Comparison of ENCODE assay signal across 9 cellular contexts in the genomic region with DNA sequence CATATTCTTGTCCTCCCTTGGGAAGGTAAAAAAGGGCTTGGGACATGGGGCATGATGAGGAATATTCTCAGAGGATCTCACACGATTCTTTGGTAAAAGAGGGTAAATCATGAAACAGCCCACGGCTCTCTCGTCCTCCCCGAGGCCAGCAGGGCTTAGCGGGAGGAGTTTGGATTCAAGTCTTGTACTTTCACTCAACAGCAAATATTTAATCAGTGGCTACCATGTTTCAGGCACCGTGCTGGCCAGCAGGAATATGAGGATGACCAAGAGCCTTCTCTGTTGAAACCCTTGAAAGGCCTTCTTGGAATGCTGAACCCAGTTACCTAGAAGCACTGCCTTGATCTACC. TPM values are rescaled to one million over a fixed set of nuclear protein-coding genes. Genes with fewer than 3 reads are reported as not detected.
DNase-seq lines count a peak whose midpoint lies in the region; FAIRE-seq and TF ChIP-seq lines count a peak whose summit lies in the region.
"Had no signal": no experiment of that assay in that cellular context is flagged by ENCODE, and none has a peak within 500 bp of the region (broad histone marks: within the 10 kb centered on the region; RNA-seq: fewer than 3 reads in every experiment).

No MANE protein-coding gene starts in this region.

- no peaks in the 10 kb centered on the region for H3K9me3 ChIP-seq in CD4-positive, alpha-beta memory T cell (ENCODE audit: control insufficient read depth in 1 of 2, low read length in 2 of 2)
- no peaks in the 10 kb centered on the region for H3K9me3 ChIP-seq in PC-9 (ENCODE audit: insufficient read depth, low read depth)
- no peaks in the 10 kb centered on the region for H3K9me3 ChIP-seq in duodenal mucosa (ENCODE audit: control insufficient read depth in 1 of 2, low read length in 2 of 2)
- H3K9me3 ChIP-seq in parathyroid adenoma (ENCODE audit: control insufficient read depth, low read length) = no peaks in the 10 kb centered on the region
- no peaks in the 10 kb centered on the region for H3K9me3 ChIP-seq in A673 (ENCODE audit: low read depth, low read length, poor library complexity, severe bottlenecking)

- H3K36me3 Mint-ChIP-seq in CD4-positive, alpha-beta memory T cell = peaks cover 15 to 35% of the 10 kb centered on the region in 2 donors

- intact Hi-C loops in CD4-positive, alpha-beta memory T cell (cut with micrococcal nuclease) = no loop called here
- intact Hi-C loops in PC-9 (cut with micrococcal nuclease; ENCODE audit: unreplicated experiment) = no loop called here
- intact Hi-C loops in A673 (cut with micrococcal nuclease; ENCODE audit: unreplicated experiment) = no loop called here

- BruUV-seq in PC-9 (replicated peaks; lab: Mats Ljungman, UMichigan) = no TSS peak
- BruUV-seq in A673 (replicated peaks; lab: Mats Ljungman, UMichigan) = no TSS peak

- H3K4me1 ChIP-seq in CD4-positive, alpha-beta memory T cell (ENCODE audit: insufficient read depth, low read length) = peaks cover 94% of the 10 kb centered on the region
- H3K4me1 ChIP-seq in PC-9 (replicated peaks; ENCODE audit: insufficient read depth) (peaks cover 51% of the 10 kb centered on the region), duodenal mucosa (ENCODE audit: control insufficient read depth in 1 of 2, insufficient read depth in 2 of 2, low read length in 2 of 2) (peaks cover 67 to 87% of the 10 kb centered on the region in 2 donors), parathyroid adenoma (peaks cover 40% of the 10 kb centered on the region), A673 (ENCODE audit: insufficient read depth, low read length, poor library complexity, severe bottlenecking) (no peaks in the 10 kb centered on the region)

- H3K4me2 ChIP-seq in PC-9 (no peak overlapping the region; the same call in 1 of the 2 replicates), parathyroid adenoma (ENCODE audit: low read length) (no peak overlapping the region)

- H3K4me3 Mint-ChIP-seq in CD4-positive, alpha-beta memory T cell = peak overlapping the region in 4 of 8 donors; percentile 25 to 68 (median 68)

- peaks cover 58 to 91% (median 73%) of the 10 kb centered on the region in 4 donors for H3K4me1 Mint-ChIP-seq in CD4-positive, alpha-beta memory T cell

- POLR2A ChIA-PET in CD4-positive, alpha-beta memory T cell (lab: Charles Lee; ENCODE audit: partially characterized antibody) = interaction anchor here (1.1 to 4.5 kb wide), 4 partner anchors 9 to 147 kb away, joined by 4 to 44 read pairs (median 6); partner anchors contain the start of genes HEXIM2 and MAP3K14
- POLR2A ChIA-PET in PC-9 (lab: Charles Lee; ENCODE audit: unreplicated experiment) = no interaction called here
- POLR2A ChIA-PET in A673 (lab: Charles Lee; ENCODE audit: low non-redundant PET) = no interaction called here

- CTCF ChIA-PET in CD4-positive, alpha-beta memory T cell (lab: Charles Lee; ENCODE audit: partially characterized antibody) = interaction anchor here (0.9 to 5.6 kb wide), 4 partner anchors 12 to 82 kb away, joined by 3 to 63 read pairs (median 5); no protein-coding TSS in a partner anchor
- CTCF ChIA-PET in PC-9 (lab: Charles Lee) = no interaction called here
- CTCF ChIA-PET in A673 (lab: Charles Lee) = no interaction called here

- H3K27ac ChIP-seq in CD4-positive, alpha-beta memory T cell (ENCODE audit: low read depth, low read length) = peak overlapping the region; percentile 43
- H3K27ac ChIP-seq in PC-9 = peak overlapping the region; percentile 24; the same call in 1 of the 2 replicates
- peak overlapping the region; percentile 67 for H3K27ac ChIP-seq in duodenal mucosa (ENCODE audit: low read depth, low read length)
- peak overlapping the region; percentile 39 for H3K27ac ChIP-seq in parathyroid adenoma
- H3K27ac ChIP-seq in A673 (ENCODE audit: low read depth, low read length, poor library complexity, severe bottlenecking) = no peak overlapping the region

- H3K9me3 Mint-ChIP-seq in CD4-positive, alpha-beta memory T cell = no peaks in the 10 kb centered on the region

- H3K4me3 ChIP-seq in CD4-positive, alpha-beta memory T cell (ENCODE audit: low read length in 2 of 2) = no peak overlapping the region
- H3K4me3 ChIP-seq in PC-9 (no peak overlapping the region), duodenal mucosa (ENCODE audit: low read depth in 1 of 2, low read length in 2 of 2) (peak overlapping the region in 1 of 2 donors; percentile 12), parathyroid adenoma (ENCODE audit: low read depth, low read length) (no peak overlapping the region), A673 (ENCODE audit: low read depth, low read length, poor library complexity, severe bottlenecking) (no peak overlapping the region)

- H3K27me3 Mint-ChIP-seq in CD4-positive, alpha-beta memory T cell = no peaks in the 10 kb centered on the region

- H4K20me1 ChIP-seq in PC-9 (ENCODE audit: insufficient read depth) = peaks cover 43% of the 10 kb centered on the region

- TF ChIP-seq CTCF in PC-9 (conservative IDR thresholded peaks at IDR 0.05) (no peak), parathyroid adenoma (IDR thresholded peaks at IDR 0.05) (no peak), A673 (conservative IDR thresholded peaks at IDR 0.05; ENCODE audit: low read depth, low read length) (no peak)

- no peak for DNase-seq in CD4-positive, alpha-beta memory T cell
- no peak for DNase-seq in PC-9
- no peak for DNase-seq in T1000 (lab: John Stamatoyannopoulos, UW)
- no peak for DNase-seq in A673 (ENCODE audit: low spot score)
- DNase-seq in cerebellar cortex (ENCODE audit: low spot score) = no peak
- no peak for DNase-seq in frontal cortex (ENCODE audit: low spot score in 2 of 2)

- no peak for FAIRE-seq in frontal cortex (lab: Jason Lieb, UNC)

- H3K79me2 ChIP-seq in PC-9 (ENCODE audit: low read depth) (peaks cover 96% of the 10 kb centered on the region), parathyroid adenoma (peaks cover 77% of the 10 kb centered on the region)

- H3K36me3 ChIP-seq in CD4-positive, alpha-beta memory T cell (ENCODE audit: insufficient read depth, low read length) = peaks cover 6% of the 10 kb centered on the region
- H3K36me3 ChIP-seq in PC-9 (ENCODE audit: low read depth) = peaks cover 55% of the 10 kb centered on the region
- peaks cover 0 to 4% of the 10 kb centered on the region in 2 donors for H3K36me3 ChIP-seq in duodenal mucosa (ENCODE audit: control insufficient read depth in 1 of 2, insufficient read depth in 2 of 2, low read length in 2 of 2)
- H3K36me3 ChIP-seq in parathyroid adenoma (ENCODE audit: control insufficient read depth, insufficient read depth, low read length) = no peaks in the 10 kb centered on the region
- no peaks in the 10 kb centered on the region for H3K36me3 ChIP-seq in A673 (ENCODE audit: insufficient read depth, low read length, poor library complexity, severe bottlenecking)

- H3K9me2 ChIP-seq in PC-9 (ENCODE audit: insufficient read depth) = no peaks in the 10 kb centered on the region

- peak overlapping the region; percentile 70 to 91 (median 86) for H3K27ac Mint-ChIP-seq in CD4-positive, alpha-beta memory T cell

- H2AFZ ChIP-seq in PC-9 (no peak overlapping the region), parathyroid adenoma (no peak overlapping the region)

- H3F3A ChIP-seq in PC-9 (ENCODE audit: insufficient read depth, low read depth) = peaks cover 77% of the 10 kb centered on the region

- H3K9ac ChIP-seq in duodenal mucosa (ENCODE audit: low read depth in 1 of 2, low read length in 2 of 2) (peak overlapping the region; percentile 15 to 48), parathyroid adenoma (no peak overlapping the region)

- H3K27me3 ChIP-seq in CD4-positive, alpha-beta memory T cell (ENCODE audit: insufficient read depth, low read length) = no peaks in the 10 kb centered on the region
- no peaks in the 10 kb centered on the region for H3K27me3 ChIP-seq in PC-9 (ENCODE audit: insufficient read depth, low read depth)
- H3K27me3 ChIP-seq in duodenal mucosa (ENCODE audit: control insufficient read depth in 1 of 2, insufficient read depth in 2 of 2, low read length in 2 of 2) = no peaks in the 10 kb centered on the region
- no peaks in the 10 kb centered on the region for H3K27me3 ChIP-seq in parathyroid adenoma (ENCODE audit: control insufficient read depth, insufficient read depth, low read length)
- H3K27me3 ChIP-seq in A673 (replicated peaks; ENCODE audit: insufficient read depth, low read depth, low read length, poor library complexity) = no peaks in the 10 kb centered on the region

RNA-seq across cellular contexts. Expression of gene MAP3K14, which starts 8.8 kb away (rescaled TPM):
- 10 to 100 TPM; 48.7 to 49.3 TPM for total RNA-seq in CD4-positive, alpha-beta memory T cell
- polyA plus RNA-seq in CD4-positive, alpha-beta memory T cell = 10 to 100 TPM in 1 of 2 donors, 1 to 10 TPM in 1; 2.3 to 14.5 TPM
- total RNA-seq in PC-9 (2021) (58.3 and 72.4 TPM in 2 replicates), A673 (2021) (3.0 and 5.5 TPM in 2 replicates), frontal cortex (0.82 TPM)

RNA-seq across cellular contexts. Expression of gene SPATA32, which starts 46.1 kb away (rescaled TPM):
- under 1 TPM; 0.22 to 0.41 TPM for total RNA-seq in CD4-positive, alpha-beta memory T cell
- polyA plus RNA-seq in CD4-positive, alpha-beta memory T cell = under 1 TPM; 0.25 to 0.49 TPM
- total RNA-seq in PC-9 (2021) (0.35 and 0.48 TPM in 2 replicates), A673 (2021) (0.22 TPM in 1 of 2 replicates, not detected in the other), frontal cortex (not detected)
- total RNA-seq: Daoy had no signal
